Comparison of ENCODE assay signal across 1 cellular context in the genomic region with DNA sequence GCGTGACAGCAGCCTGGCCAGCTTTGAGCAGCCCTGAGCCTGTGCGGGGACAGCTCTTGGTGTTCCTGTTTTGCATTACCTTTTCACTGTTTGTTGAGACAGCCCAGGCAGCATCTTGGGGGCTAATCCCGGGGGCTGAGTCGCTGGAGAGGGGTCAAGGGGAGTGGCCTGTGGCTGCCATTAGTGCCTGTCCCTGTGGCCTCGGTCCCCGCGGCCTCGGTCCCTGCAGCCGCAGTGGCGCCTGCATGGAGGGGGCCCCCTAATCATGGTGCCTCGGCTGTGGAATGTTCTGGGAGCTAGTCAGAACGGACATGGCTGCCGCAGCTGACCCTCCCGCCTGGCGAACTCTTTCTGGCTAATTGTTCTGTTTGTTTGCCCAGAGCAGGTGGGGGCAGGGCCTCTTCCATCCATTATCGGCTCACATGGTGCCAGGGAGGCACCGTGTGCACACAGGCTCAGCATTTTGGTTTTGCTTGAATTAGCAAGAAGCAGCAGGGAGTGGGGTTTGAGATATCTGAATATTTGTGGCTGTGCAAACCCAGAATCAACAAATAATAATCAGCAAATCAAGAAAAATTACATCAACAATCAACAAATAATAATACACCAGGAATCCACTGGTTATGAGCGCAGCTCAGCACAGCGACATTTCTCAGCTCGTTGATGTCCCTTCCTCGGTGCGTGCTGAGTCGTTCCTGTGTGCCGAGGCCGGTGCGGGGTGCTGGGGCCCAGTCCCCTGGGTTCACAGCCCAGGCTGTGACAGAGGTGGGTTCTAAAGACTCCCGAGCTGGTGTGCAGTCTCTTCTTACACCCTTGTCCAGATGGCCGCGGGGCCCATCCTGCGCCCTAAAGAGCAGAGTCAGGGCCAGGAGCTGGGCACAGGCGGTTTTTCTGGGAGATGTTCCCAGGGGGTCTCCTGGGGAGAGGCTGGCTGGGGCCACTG.
TF ChIP-seq lines count a peak whose summit lies in the region.

No MANE protein-coding gene starts in this region.

TF ChIP-seq in H1, 55 proteins besides CTCF, POLR2A, EP300 and RAD21:
- TF ChIP-seq SP4 (IDR thresholded peaks at IDR 0.05; ENCODE audit: low read length) (no peak), KDM4A (IDR thresholded peaks at IDR 0.05; ENCODE audit: low read depth, low read length, severe bottlenecking) (no peak), BRCA1 (IDR thresholded peaks at IDR 0.05; ENCODE audit: low read depth, low read length) (no peak), YY1 (IDR thresholded peaks at IDR 0.05; ENCODE audit: low read depth, low read length) (peak; percentile 58)
TF ChIP-seq in H1: peak in this region for 1.
